3 cellular contexts compared by ENCODE assay signal in the genomic region with DNA sequence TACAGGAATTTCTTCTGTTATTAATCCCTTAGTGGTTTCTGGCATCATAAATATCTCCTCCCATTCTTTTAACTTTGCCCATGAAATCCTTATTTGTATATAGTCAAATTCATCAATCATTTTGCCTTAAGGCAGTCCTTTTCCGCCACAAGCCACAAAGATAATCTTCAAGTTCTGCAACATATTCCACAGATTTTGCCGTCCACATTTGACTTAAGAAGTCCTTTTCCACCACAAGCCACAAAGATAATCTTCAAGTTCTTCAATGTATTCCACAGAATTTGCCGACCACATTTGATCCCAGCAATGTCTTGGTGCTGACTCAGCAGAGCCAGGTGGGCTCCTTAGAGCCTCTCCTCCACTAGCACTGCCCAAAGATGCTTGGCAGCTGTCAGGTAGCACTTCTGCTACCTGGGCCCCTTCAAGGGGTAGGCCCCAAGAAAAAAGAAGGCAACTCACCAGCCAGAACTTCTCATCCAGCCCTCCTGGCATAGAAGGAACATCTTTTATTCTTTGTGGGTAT.
TF ChIP-seq lines count a peak whose summit lies in the region.

No MANE protein-coding gene starts in this region.

TF ChIP-seq in A549, 52 proteins besides CTCF, POLR2A, EP300 and RAD21:
- TF ChIP-seq ZFP36 (IDR thresholded peaks at IDR 0.05; ENCODE audit: borderline replicate concordance, partially characterized antibody) (no peak), ATOH8 (CRISPR knock-in tag; IDR thresholded peaks at IDR 0.05; ENCODE audit: low read depth) (no peak), MAFK (IDR thresholded peaks at IDR 0.05; ENCODE audit: partially characterized antibody) (peak; percentile 85)

TF ChIP-seq in GM23338, 12 proteins besides CTCF, POLR2A, EP300 and RAD21:
- TF ChIP-seq NANOG (IDR thresholded peaks at IDR 0.05; ENCODE audit: borderline replicate concordance) (no peak), STAT1 (IDR thresholded peaks at IDR 0.05; ENCODE audit: unreplicated experiment) (no peak), CREB1 (CRISPR knock-in tag; IDR thresholded peaks at IDR 0.05; ENCODE audit: low read depth) (no peak), EZH2 (IDR thresholded peaks at IDR 0.05; ENCODE audit: low read depth, unreplicated experiment) (no peak), JUNB (IDR thresholded peaks at IDR 0.05; ENCODE audit: unreplicated experiment) (no peak), ZNF114 (CRISPR knock-in tag; IDR thresholded peaks at IDR 0.05) (no peak), POLR2AphosphoS5 (IDR thresholded peaks at IDR 0.05; ENCODE audit: low read depth) (no peak), ZNF331 (CRISPR knock-in tag; IDR thresholded peaks at IDR 0.05; ENCODE audit: low read depth) (no peak), EZH2phosphoT487 (IDR thresholded peaks at IDR 0.05; ENCODE audit: unreplicated experiment) (no peak)
- TF ChIP-seq, protein P1, sequence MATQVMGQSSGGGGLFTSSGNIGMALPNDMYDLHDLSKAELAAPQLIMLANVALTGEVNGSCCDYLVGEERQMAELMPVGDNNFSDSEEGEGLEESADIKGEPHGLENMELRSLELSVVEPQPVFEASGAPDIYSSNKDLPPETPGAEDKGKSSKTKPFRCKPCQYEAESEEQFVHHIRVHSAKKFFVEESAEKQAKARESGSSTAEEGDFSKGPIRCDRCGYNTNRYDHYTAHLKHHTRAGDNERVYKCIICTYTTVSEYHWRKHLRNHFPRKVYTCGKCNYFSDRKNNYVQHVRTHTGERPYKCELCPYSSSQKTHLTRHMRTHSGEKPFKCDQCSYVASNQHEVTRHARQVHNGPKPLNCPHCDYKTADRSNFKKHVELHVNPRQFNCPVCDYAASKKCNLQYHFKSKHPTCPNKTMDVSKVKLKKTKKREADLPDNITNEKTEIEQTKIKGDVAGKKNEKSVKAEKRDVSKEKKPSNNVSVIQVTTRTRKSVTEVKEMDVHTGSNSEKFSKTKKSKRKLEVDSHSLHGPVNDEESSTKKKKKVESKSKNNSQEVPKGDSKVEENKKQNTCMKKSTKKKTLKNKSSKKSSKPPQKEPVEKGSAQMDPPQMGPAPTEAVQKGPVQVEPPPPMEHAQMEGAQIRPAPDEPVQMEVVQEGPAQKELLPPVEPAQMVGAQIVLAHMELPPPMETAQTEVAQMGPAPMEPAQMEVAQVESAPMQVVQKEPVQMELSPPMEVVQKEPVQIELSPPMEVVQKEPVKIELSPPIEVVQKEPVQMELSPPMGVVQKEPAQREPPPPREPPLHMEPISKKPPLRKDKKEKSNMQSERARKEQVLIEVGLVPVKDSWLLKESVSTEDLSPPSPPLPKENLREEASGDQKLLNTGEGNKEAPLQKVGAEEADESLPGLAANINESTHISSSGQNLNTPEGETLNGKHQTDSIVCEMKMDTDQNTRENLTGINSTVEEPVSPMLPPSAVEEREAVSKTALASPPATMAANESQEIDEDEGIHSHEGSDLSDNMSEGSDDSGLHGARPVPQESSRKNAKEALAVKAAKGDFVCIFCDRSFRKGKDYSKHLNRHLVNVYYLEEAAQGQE (IDR thresholded peaks at IDR 0.05; ENCODE audit: unreplicated experiment): no peak
- TF ChIP-seq, protein P2, sequence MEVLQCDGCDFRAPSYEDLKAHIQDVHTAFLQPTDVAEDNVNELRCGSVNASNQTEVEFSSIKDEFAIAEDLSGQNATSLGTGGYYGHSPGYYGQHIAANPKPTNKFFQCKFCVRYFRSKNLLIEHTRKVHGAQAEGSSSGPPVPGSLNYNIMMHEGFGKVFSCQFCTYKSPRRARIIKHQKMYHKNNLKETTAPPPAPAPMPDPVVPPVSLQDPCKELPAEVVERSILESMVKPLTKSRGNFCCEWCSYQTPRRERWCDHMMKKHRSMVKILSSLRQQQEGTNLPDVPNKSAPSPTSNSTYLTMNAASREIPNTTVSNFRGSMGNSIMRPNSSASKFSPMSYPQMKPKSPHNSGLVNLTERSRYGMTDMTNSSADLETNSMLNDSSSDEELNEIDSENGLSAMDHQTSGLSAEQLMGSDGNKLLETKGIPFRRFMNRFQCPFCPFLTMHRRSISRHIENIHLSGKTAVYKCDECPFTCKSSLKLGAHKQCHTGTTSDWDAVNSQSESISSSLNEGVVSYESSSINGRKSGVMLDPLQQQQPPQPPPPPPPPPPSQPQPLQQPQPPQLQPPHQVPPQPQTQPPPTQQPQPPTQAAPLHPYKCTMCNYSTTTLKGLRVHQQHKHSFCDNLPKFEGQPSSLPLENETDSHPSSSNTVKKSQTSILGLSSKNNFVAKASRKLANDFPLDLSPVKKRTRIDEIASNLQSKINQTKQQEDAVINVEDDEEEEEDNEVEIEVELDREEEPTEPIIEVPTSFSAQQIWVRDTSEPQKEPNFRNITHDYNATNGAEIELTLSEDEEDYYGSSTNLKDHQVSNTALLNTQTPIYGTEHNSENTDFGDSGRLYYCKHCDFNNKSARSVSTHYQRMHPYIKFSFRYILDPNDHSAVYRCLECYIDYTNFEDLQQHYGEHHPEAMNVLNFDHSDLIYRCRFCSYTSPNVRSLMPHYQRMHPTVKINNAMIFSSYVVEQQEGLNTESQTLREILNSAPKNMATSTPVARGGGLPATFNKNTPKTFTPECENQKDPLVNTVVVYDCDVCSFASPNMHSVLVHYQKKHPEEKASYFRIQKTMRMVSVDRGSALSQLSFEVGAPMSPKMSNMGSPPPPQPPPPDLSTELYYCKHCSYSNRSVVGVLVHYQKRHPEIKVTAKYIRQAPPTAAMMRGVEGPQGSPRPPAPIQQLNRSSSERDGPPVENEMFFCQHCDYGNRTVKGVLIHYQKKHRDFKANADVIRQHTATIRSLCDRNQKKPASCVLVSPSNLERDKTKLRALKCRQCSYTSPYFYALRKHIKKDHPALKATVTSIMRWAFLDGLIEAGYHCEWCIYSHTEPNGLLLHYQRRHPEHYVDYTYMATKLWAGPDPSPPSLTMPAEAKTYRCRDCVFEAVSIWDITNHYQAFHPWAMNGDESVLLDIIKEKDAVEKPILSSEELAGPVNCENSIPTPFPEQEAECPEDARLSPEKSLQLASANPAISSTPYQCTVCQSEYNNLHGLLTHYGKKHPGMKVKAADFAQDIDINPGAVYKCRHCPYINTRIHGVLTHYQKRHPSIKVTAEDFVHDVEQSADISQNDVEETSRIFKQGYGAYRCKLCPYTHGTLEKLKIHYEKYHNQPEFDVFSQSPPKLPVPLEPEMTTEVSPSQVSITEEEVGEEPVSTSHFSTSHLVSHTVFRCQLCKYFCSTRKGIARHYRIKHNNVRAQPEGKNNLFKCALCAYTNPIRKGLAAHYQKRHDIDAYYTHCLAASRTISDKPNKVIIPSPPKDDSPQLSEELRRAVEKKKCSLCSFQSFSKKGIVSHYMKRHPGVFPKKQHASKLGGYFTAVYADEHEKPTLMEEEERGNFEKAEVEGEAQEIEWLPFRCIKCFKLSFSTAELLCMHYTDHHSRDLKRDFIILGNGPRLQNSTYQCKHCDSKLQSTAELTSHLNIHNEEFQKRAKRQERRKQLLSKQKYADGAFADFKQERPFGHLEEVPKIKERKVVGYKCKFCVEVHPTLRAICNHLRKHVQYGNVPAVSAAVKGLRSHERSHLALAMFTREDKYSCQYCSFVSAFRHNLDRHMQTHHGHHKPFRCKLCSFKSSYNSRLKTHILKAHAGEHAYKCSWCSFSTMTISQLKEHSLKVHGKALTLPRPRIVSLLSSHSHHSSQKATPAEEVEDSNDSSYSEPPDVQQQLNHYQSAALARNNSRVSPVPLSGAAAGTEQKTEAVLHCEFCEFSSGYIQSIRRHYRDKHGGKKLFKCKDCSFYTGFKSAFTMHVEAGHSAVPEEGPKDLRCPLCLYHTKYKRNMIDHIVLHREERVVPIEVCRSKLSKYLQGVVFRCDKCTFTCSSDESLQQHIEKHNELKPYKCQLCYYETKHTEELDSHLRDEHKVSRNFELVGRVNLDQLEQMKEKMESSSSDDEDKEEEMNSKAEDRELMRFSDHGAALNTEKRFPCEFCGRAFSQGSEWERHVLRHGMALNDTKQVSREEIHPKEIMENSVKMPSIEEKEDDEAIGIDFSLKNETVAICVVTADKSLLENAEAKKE (CRISPR knock-in tag; IDR thresholded peaks at IDR 0.05): no peak
TF ChIP-seq in GM23338: peak in this region for 0.

TF ChIP-seq in K562, 482 proteins besides CTCF, POLR2A, EP300 and RAD21:
- TF ChIP-seq TFAP4 (CRISPR knock-in tag; IDR thresholded peaks at IDR 0.05; ENCODE audit: borderline replicate concordance) (no peak), MAFK (IDR thresholded peaks at IDR 0.05; ENCODE audit: low read length) (peak; percentile 63; the same call in 1 of the 2 replicates), CBFB (CRISPR knock-in tag; IDR thresholded peaks at IDR 0.05) (no peak), NR3C1 (CRISPR knock-in tag; IDR thresholded peaks at IDR 0.05) (no peak), WHSC1 (IDR thresholded peaks at IDR 0.05; ENCODE audit: low read length) (no peak), MAFG (tag; conservative IDR thresholded peaks at IDR 0.05) (peak; percentile 76), CHD2 (IDR thresholded peaks at IDR 0.05; ENCODE audit: low read depth, low read length) (no peak), ZNF140 (CRISPR knock-in tag; IDR thresholded peaks at IDR 0.05) (no peak), ZNF133 (CRISPR knock-in tag; IDR thresholded peaks at IDR 0.05) (no peak), MAFF (IDR thresholded peaks at IDR 0.05; ENCODE audit: low read length) (peak; percentile 68), NR2C1 (IDR thresholded peaks at IDR 0.05) (no peak), NR2C1 (tag; IDR thresholded peaks at IDR 0.05) (no peak), ZNF316 (IDR thresholded peaks at IDR 0.05) (peak; percentile 83), BMI1 (IDR thresholded peaks at IDR 0.05; ENCODE audit: low read length) (no peak), MEIS2 (IDR thresholded peaks at IDR 0.05; ENCODE audit: partially characterized antibody) (no peak), C11orf30 (IDR thresholded peaks at IDR 0.05; ENCODE audit: low read depth) (peak; percentile 82)
- TF ChIP-seq, protein P3, sequence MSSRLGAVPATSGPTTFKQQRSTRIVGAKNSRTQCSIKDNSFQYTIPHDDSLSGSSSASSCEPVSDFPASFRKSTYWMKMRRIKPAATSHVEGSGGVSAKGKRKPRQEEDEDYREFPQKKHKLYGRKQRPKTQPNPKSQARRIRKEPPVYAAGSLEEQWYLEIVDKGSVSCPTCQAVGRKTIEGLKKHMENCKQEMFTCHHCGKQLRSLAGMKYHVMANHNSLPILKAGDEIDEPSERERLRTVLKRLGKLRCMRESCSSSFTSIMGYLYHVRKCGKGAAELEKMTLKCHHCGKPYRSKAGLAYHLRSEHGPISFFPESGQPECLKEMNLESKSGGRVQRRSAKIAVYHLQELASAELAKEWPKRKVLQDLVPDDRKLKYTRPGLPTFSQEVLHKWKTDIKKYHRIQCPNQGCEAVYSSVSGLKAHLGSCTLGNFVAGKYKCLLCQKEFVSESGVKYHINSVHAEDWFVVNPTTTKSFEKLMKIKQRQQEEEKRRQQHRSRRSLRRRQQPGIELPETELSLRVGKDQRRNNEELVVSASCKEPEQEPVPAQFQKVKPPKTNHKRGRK (tag; IDR thresholded peaks at IDR 0.05): no peak
